Comparison of ENCODE assay signal across 21 cellular contexts in the genomic region with DNA sequence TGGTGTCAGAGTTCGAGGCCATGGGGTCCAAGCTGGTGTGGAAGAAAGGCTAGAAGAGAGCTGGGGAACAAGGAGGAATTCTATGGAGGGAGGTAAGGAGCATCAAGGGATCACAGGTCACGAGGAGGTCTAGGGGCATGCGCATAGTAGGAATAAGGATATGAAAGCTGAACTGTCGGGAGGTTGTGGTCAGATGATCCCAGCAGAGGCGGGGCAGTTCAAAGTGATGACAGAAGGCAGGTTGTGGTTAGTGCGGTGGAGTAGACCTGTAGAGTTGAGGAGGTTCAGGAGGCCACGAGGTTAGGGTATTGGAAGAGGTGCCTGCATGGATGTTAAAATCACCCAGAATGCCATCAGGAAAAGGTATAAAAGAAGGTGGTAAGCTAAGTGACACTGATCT.
DNase-seq lines count a peak whose midpoint lies in the region; ATAC-seq and TF ChIP-seq lines count a peak whose summit lies in the region.
"Had no signal": no experiment of that assay in that cellular context is flagged by ENCODE, and none has a peak within 500 bp of the region (broad histone marks: within the 10 kb centered on the region; RNA-seq: fewer than 3 reads in every experiment).

No MANE protein-coding gene starts in this region.

- H3K4me1 ChIP-seq in neutrophil (ENCODE audit: control insufficient read depth in 1 of 2, insufficient read depth in 1 of 2, low read depth in 1 of 2, low read length in 1 of 2): peaks cover 3 to 6% of the 10 kb centered on the region in 2 experiments

- H3K36me3 Mint-ChIP-seq in activated CD4-positive, alpha-beta T cell treated with anti-CD3 and anti-CD28 coated beads, Interleukin-2, amount 10 ng/mL, durations not matched to agents 24 days and 14 days (ENCODE audit: low read depth): no peaks in the 10 kb centered on the region
- H3K36me3 Mint-ChIP-seq in T-cell: no peaks in the 10 kb centered on the region
- H3K36me3 Mint-ChIP-seq in activated naive CD4-positive, alpha-beta T cell treated with anti-CD3 and anti-CD28 coated beads for 36 hours (ENCODE audit: low read depth): peaks cover 2% of the 10 kb centered on the region

- H3K36me3 ChIP-seq in neutrophil: peaks cover 3% of the 10 kb centered on the region
- H3K36me3 ChIP-seq: left lung, tibial nerve had no signal

- H3K27ac Mint-ChIP-seq in activated CD4-positive, alpha-beta T cell treated with anti-CD3 and anti-CD28 coated beads, Interleukin-2, amount 10 ng/mL, durations not matched to agents 24 days and 14 days: peak overlapping the region; percentile 28
- peak overlapping the region; percentile 11 to 38 for H3K27ac Mint-ChIP-seq in T-cell
- no peak overlapping the region for H3K27ac Mint-ChIP-seq in activated naive CD4-positive, alpha-beta T cell treated with anti-CD3 and anti-CD28 coated beads for 36 hours
- H3K27ac Mint-ChIP-seq: GM23338 had no signal

- intact Hi-C loops in activated CD4-positive, alpha-beta T cell treated with anti-CD3 and anti-CD28 coated beads, Interleukin-2, amount 10 ng/mL, durations not matched to agents 24 days and 14 days (cut with micrococcal nuclease): no loop called here
- intact Hi-C loops in activated naive CD4-positive, alpha-beta T cell treated with anti-CD3 and anti-CD28 coated beads for 36 hours (cut with micrococcal nuclease): no loop called here

- no peak for ATAC-seq in T-cell (replicated peaks in 1 of 4)
- ATAC-seq: activated T-cell treated with anti-CD3 and anti-CD28 coated beads, Interleukin-2, amount 50 U/mL, for 4 hours; GM23338; left lung; mucosa of descending colon; Panc1; right cardiac atrium had no signal

- H3K27ac ChIP-seq in neutrophil: peak overlapping the region; percentile 45
- H3K27ac ChIP-seq: HL-60, left lung, tibial nerve had no signal

- peaks cover 12% of the 10 kb centered on the region for H3K4me1 Mint-ChIP-seq in activated CD4-positive, alpha-beta T cell treated with anti-CD3 and anti-CD28 coated beads, Interleukin-2, amount 10 ng/mL, durations not matched to agents 24 days and 14 days
- peaks cover 7 to 14% (median 7%) of the 10 kb centered on the region in 3 donors for H3K4me1 Mint-ChIP-seq in T-cell
- H3K4me1 Mint-ChIP-seq in activated naive CD4-positive, alpha-beta T cell treated with anti-CD3 and anti-CD28 coated beads for 36 hours (ENCODE audit: low read depth): peaks cover 10% of the 10 kb centered on the region
- H3K4me1 Mint-ChIP-seq: GM23338 had no signal

- H3K9me3 ChIP-seq in neutrophil: no peaks in the 10 kb centered on the region
- H3K9me3 ChIP-seq: left lung, mucosa of descending colon, tibial nerve had no signal

- H3K27me3 Mint-ChIP-seq in activated CD4-positive, alpha-beta T cell treated with anti-CD3 and anti-CD28 coated beads, Interleukin-2, amount 10 ng/mL, durations not matched to agents 24 days and 14 days: no peaks in the 10 kb centered on the region
- H3K27me3 Mint-ChIP-seq in T-cell: peaks cover 0 to 19% of the 10 kb centered on the region in 2 donors
- H3K27me3 Mint-ChIP-seq in activated naive CD4-positive, alpha-beta T cell treated with anti-CD3 and anti-CD28 coated beads for 36 hours (ENCODE audit: low read depth): no peaks in the 10 kb centered on the region

- CTCF ChIA-PET in T-cell (lab: Charles Lee): interaction anchor here (0.7 to 5.1 kb wide), 10 partner anchors 11 to 259 kb away, joined by 3 to 38 read pairs (median 6); no protein-coding TSS in a partner anchor
- CTCF ChIA-PET in activated naive CD4-positive, alpha-beta T cell treated with anti-CD3 and anti-CD28 coated beads for 36 hours (lab: Charles Lee): interaction anchor here (0.8 to 24.9 kb wide), 6 partner anchors 9 to 253 kb away, joined by 3 to 374 read pairs (median 6); no protein-coding TSS in a partner anchor
- CTCF ChIA-PET in HEK293T (lab: Yijun Ruan, JAX): interaction anchor here (0.6 to 7.8 kb wide), 10 partner anchors 9 to 258 kb away, joined by 3 to 166 read pairs (median 12); no protein-coding TSS in a partner anchor

- no peak for TF ChIP-seq CTCF in neutrophil (IDR thresholded peaks at IDR 0.05)

- H3K9me3 Mint-ChIP-seq in activated CD4-positive, alpha-beta T cell treated with anti-CD3 and anti-CD28 coated beads, Interleukin-2, amount 10 ng/mL, durations not matched to agents 24 days and 14 days: no peaks in the 10 kb centered on the region
- no peaks in the 10 kb centered on the region for H3K9me3 Mint-ChIP-seq in T-cell
- no peaks in the 10 kb centered on the region for H3K9me3 Mint-ChIP-seq in activated naive CD4-positive, alpha-beta T cell treated with anti-CD3 and anti-CD28 coated beads for 36 hours
- H3K9me3 Mint-ChIP-seq: activated T-cell treated with anti-CD3 and anti-CD28 coated beads, Interleukin-2, amount 50 U/mL, for 4 hours; GM23338 had no signal

- DNase-seq in activated CD4-positive, alpha-beta T cell treated with anti-CD3 and anti-CD28 coated beads, Interleukin-2, amount 10 ng/mL, durations not matched to agents 24 days and 14 days: no peak
- no peak for DNase-seq in activated CD4-positive, alpha-beta T cell treated with anti-CD3 and anti-CD28 coated beads, Interleukin-2, amount 50 U/mL, for 4 hours
- peak; percentile 21 for DNase-seq in Jurkat, Clone E6-1 (ENCODE audit: low read depth, low spot score)
- peak in 1 of 34 experiments; percentile 0 for DNase-seq in T-cell
- DNase-seq in activated naive CD4-positive, alpha-beta T cell treated with anti-CD3 and anti-CD28 coated beads for 36 hours: no peak
- DNase-seq in HEK293T (ENCODE audit: extremely low spot score): no peak
- no peak for DNase-seq in activated T-cell treated with anti-CD3 and anti-CD28 coated beads, Interleukin-2, amount 50 U/mL, for 48 hours
- DNase-seq: 8988T; activated CD4-positive, alpha-beta T cell treated with anti-CD3 and anti-CD28 coated beads for 48 hours; activated T-cell treated with anti-CD3 and anti-CD28 coated beads, Interleukin-2, amount 50 U/mL, for 4 hours; effector CD4-positive, alpha-beta T cell; left lung; mucosa of descending colon; NCI-H526 treated with DMSO at 0.1 percent for 48 hours; nucleus accumbens; right cardiac atrium had no signal

- no peaks in the 10 kb centered on the region for H3K27me3 ChIP-seq in neutrophil
- H3K27me3 ChIP-seq: left lung had no signal

- no peak overlapping the region for H3K4me3 ChIP-seq in Jurkat, Clone E6-1 (ENCODE audit: low read length)
- no peak overlapping the region for H3K4me3 ChIP-seq in neutrophil (ENCODE audit: low read depth in 1 of 2, low read length in 1 of 2)
- H3K4me3 ChIP-seq: GM23338, left lung, mucosa of descending colon, tibial nerve had no signal

- POLR2A ChIA-PET in T-cell (lab: Charles Lee): no interaction called here
- POLR2A ChIA-PET in HEK293T (lab: Yijun Ruan, JAX): no interaction called here

- H3K4me3 Mint-ChIP-seq in activated CD4-positive, alpha-beta T cell treated with anti-CD3 and anti-CD28 coated beads, Interleukin-2, amount 10 ng/mL, durations not matched to agents 24 days and 14 days: no peak overlapping the region
- no peak overlapping the region for H3K4me3 Mint-ChIP-seq in T-cell
- H3K4me3 Mint-ChIP-seq in activated naive CD4-positive, alpha-beta T cell treated with anti-CD3 and anti-CD28 coated beads for 36 hours: no peak overlapping the region
- H3K4me3 Mint-ChIP-seq: activated T-cell treated with anti-CD3 and anti-CD28 coated beads, Interleukin-2, amount 50 U/mL, for 4 hours; GM23338 had no signal

TF ChIP-seq in HEK293T, 16 proteins besides CTCF, POLR2A, EP300 and RAD21:
- TF ChIP-seq ELF4 (IDR thresholded peaks at IDR 0.05): no peak
- TF ChIP-seq SP1 (IDR thresholded peaks at IDR 0.05): no peak
